8 cellular contexts compared by ENCODE assay signal in genomic region chr11:11841121-11841604, GRCh38. TPM values are rescaled to one million over a fixed set of nuclear protein-coding genes. Genes with fewer than 3 reads are reported as not detected.
DNase-seq lines count a peak whose midpoint lies in the region; ATAC-seq and TF ChIP-seq lines count a peak whose summit lies in the region.
"Had no signal": no experiment of that assay in that cellular context is flagged by ENCODE, and none has a peak within 500 bp of the region (broad histone marks: within the 10 kb centered on the region; RNA-seq: fewer than 3 reads in every experiment).

No MANE protein-coding gene starts in this region.

- H3K4me3 ChIP-seq in left ventricle myocardium inferior, result peak overlapping the region; percentile 89

- peaks cover 14 to 17% of the 10 kb centered on the region in 2 donors for H3K4me1 Mint-ChIP-seq in effector memory CD8-positive, alpha-beta T cell (ENCODE audit: low read depth in 2 of 2)

- no peak overlapping the region for H3K27ac Mint-ChIP-seq in effector memory CD8-positive, alpha-beta T cell
- H3K27ac Mint-ChIP-seq: activated naive CD8-positive, alpha-beta T cell treated with anti-CD3 and anti-CD28 coated beads, Interleukin-2, amount 10 ng/mL, durations not matched to agents 7 days and 5 days had no signal

- H3K4me1 ChIP-seq in left ventricle myocardium inferior, result peaks cover 51% of the 10 kb centered on the region

- ATAC-seq in GM21529 (IDR thresholded peaks at IDR 0.05; ENCODE audit: unreplicated experiment), result peak; percentile 14
- no peak for ATAC-seq in effector memory CD8-positive, alpha-beta T cell (replicated peaks)

- no peaks in the 10 kb centered on the region for H3K27me3 ChIP-seq in left ventricle myocardium inferior (ENCODE audit: low read depth)

- H3K36me3 Mint-ChIP-seq in effector memory CD8-positive, alpha-beta T cell (ENCODE audit: insufficient read depth), result peaks cover 8% of the 10 kb centered on the region
- H3K36me3 Mint-ChIP-seq: activated naive CD8-positive, alpha-beta T cell treated with anti-CD3 and anti-CD28 coated beads, Interleukin-2, amount 10 ng/mL, durations not matched to agents 7 days and 5 days had no signal

- DNase-seq in EH (ENCODE audit: low read depth) (peak; percentile 47), M059J (ENCODE audit: low read depth) (peak; percentile 44), left ventricle myocardium inferior (peak; percentile 41), renal cortical epithelial cell (ENCODE audit: low read depth) (peak; percentile 24)
- DNase-seq in activated T-helper 9 cell treated with anti-CD3 and anti-CD28 coated beads, Interleukin-2, amount 50 U/mL, for 16 hours (ENCODE audit: low read depth), result peak; percentile 4
- no peak for DNase-seq in effector memory CD8-positive, alpha-beta T cell

- peaks cover 19 to 23% of the 10 kb centered on the region in 2 donors for H3K27me3 Mint-ChIP-seq in effector memory CD8-positive, alpha-beta T cell

- H3K4me3 Mint-ChIP-seq in effector memory CD8-positive, alpha-beta T cell, result no peak overlapping the region
- H3K4me3 Mint-ChIP-seq: activated naive CD8-positive, alpha-beta T cell treated with anti-CD3 and anti-CD28 coated beads, Interleukin-2, amount 10 ng/mL, durations not matched to agents 7 days and 5 days had no signal

- no peak for TF ChIP-seq CTCF in left ventricle myocardium inferior (IDR thresholded peaks at IDR 0.05; ENCODE audit: borderline replicate concordance)

- intact Hi-C loops in left ventricle myocardium inferior (cut with micrococcal nuclease), result no loop called here

- H3K36me3 ChIP-seq in left ventricle myocardium inferior, result no peaks in the 10 kb centered on the region

- H3K9me3 ChIP-seq in left ventricle myocardium inferior (replicated peaks), result no peaks in the 10 kb centered on the region

- H3K9me3 Mint-ChIP-seq in effector memory CD8-positive, alpha-beta T cell, result no peaks in the 10 kb centered on the region
- H3K9me3 Mint-ChIP-seq: activated naive CD8-positive, alpha-beta T cell treated with anti-CD3 and anti-CD28 coated beads, Interleukin-2, amount 10 ng/mL, durations not matched to agents 7 days and 5 days had no signal

- peak overlapping the region; percentile 98 for H3K27ac ChIP-seq in left ventricle myocardium inferior (replicated peaks)

RNA-seq across cellular contexts. Expression of gene USP47, which starts 0.6 kb away (rescaled TPM):
- 30.1 and 39.9 TPM in 2 replicates for total RNA-seq in M059J (2014; rRNA removed; shearing (Covaris generic))
- total RNA-seq in left ventricle myocardium inferior, result 53.7 TPM
- 71.7 and 107 TPM in 2 replicates for total RNA-seq in renal cortical epithelial cell

Comparison
In these comparisons a context has a peak if more than half of its experiments do, and no peak if none do; other contexts are left out.
1. DNase-seq: peak in EH (single experiment), M059J (single experiment), activated T-helper 9 cell treated with anti-CD3 and anti-CD28 coated beads, Interleukin-2, amount 50 U/mL, for 16 hours (single experiment), left ventricle myocardium inferior (single experiment) and renal cortical epithelial cell (single experiment); none in effector memory CD8-positive, alpha-beta T cell (0 of 3).